9 cellular contexts compared by ENCODE assay signal in genomic region chr22:39243443-39244072, GRCh38. TPM values are rescaled to one million over a fixed set of nuclear protein-coding genes. Genes with fewer than 3 reads are reported as not detected.
A peak's percentile ranks its signal among the peaks of the same experiment; 100 is the strongest.
DNase-seq lines count a peak whose midpoint lies in the region; ATAC-seq, FAIRE-seq and TF ChIP-seq lines count a peak whose summit lies in the region.
"Had no signal": no experiment of that assay in that cellular context is flagged by ENCODE, and none has a peak within 500 bp of the region (broad histone marks: within the 10 kb centered on the region; RNA-seq: fewer than 3 reads in every experiment).

No MANE protein-coding gene starts in this region.

- H3K9me3 Mint-ChIP-seq in activated naive CD8-positive, alpha-beta T cell treated with anti-CD3 and anti-CD28 coated beads, Interleukin-2, amount 50 U/mL, for 24 hours: no peaks in the 10 kb centered on the region

- no peaks in the 10 kb centered on the region for H3K36me3 Mint-ChIP-seq in activated naive CD8-positive, alpha-beta T cell treated with anti-CD3 and anti-CD28 coated beads, Interleukin-2, amount 50 U/mL, for 24 hours (ENCODE audit: low read depth)

- peak overlapping the region; percentile 68 for H3K4me3 Mint-ChIP-seq in activated naive CD8-positive, alpha-beta T cell treated with anti-CD3 and anti-CD28 coated beads, Interleukin-2, amount 50 U/mL, for 24 hours

- H3K36me3 ChIP-seq in kidney (ENCODE audit: control insufficient read depth in 1 of 2, insufficient read depth in 2 of 2, low read length in 2 of 2) (no peaks in the 10 kb centered on the region), subcutaneous abdominal adipose tissue (ENCODE audit: control insufficient read depth in 5 of 5, insufficient read depth in 5 of 5, low read length in 5 of 5) (peaks cover 0 to 17% (median 0%) of the 10 kb centered on the region in 5 donors)

- H3K9me3 ChIP-seq in kidney (ENCODE audit: control insufficient read depth in 1 of 2, low read length in 2 of 2) (no peaks in the 10 kb centered on the region), subcutaneous abdominal adipose tissue (ENCODE audit: control insufficient read depth in 5 of 5, low read length in 5 of 5) (no peaks in the 10 kb centered on the region)

- intact Hi-C loops in kidney (cut with DNase I): no loop called here

- H3K27me3 Mint-ChIP-seq in activated naive CD8-positive, alpha-beta T cell treated with anti-CD3 and anti-CD28 coated beads, Interleukin-2, amount 50 U/mL, for 24 hours: peaks cover 46% of the 10 kb centered on the region

- peaks cover 40% of the 10 kb centered on the region for H3K4me1 Mint-ChIP-seq in activated naive CD8-positive, alpha-beta T cell treated with anti-CD3 and anti-CD28 coated beads, Interleukin-2, amount 50 U/mL, for 24 hours

- H3K4me1 ChIP-seq in kidney (ENCODE audit: control insufficient read depth in 1 of 2, insufficient read depth in 1 of 2, low read depth in 1 of 2, low read length in 2 of 2): peaks cover 7 to 35% of the 10 kb centered on the region in 2 donors
- H3K4me1 ChIP-seq in subcutaneous abdominal adipose tissue (ENCODE audit: control insufficient read depth in 5 of 5, insufficient read depth in 5 of 5, low read length in 5 of 5): peaks cover 0 to 64% (median 54%) of the 10 kb centered on the region in 5 donors

- peaks cover 8 to 38% (median 31%) of the 10 kb centered on the region in 5 donors for H3K27me3 ChIP-seq in subcutaneous abdominal adipose tissue (ENCODE audit: control insufficient read depth in 5 of 5, insufficient read depth in 4 of 5, low read length in 5 of 5)

- DNase-seq in NCI-H1105 treated with DMSO at 0.1 percent for 48 hours (lab: John Stamatoyannopoulos, UW): peak; percentile 5
- no peak for DNase-seq in NCI-H1105 (lab: John Stamatoyannopoulos, UW)
- DNase-seq in activated naive CD8-positive, alpha-beta T cell treated with anti-CD3 and anti-CD28 coated beads, Interleukin-2, amount 50 U/mL, for 24 hours: no peak
- DNase-seq in kidney: no peak
- no peak for DNase-seq in SK-N-DZ (ENCODE audit: low spot score)
- no peak for DNase-seq in SW 1271 (lab: John Stamatoyannopoulos, UW)
- DNase-seq: NCI-H1436 treated with DMSO at 0.1 percent for 48 hours had no signal

- no peak for ATAC-seq in activated naive CD8-positive, alpha-beta T cell treated with anti-CD3 and anti-CD28 coated beads, Interleukin-2, amount 50 U/mL, for 24 hours
- ATAC-seq in GM21576 (IDR thresholded peaks at IDR 0.05; ENCODE audit: unreplicated experiment): no peak

- TF ChIP-seq CTCF in kidney (IDR thresholded peaks at IDR 0.05; ENCODE audit: borderline replicate concordance, extremely low read depth, insufficient read depth): no peak

- H3K9ac ChIP-seq in kidney (ENCODE audit: low read length in 2 of 2) (peak overlapping the region; percentile 43 to 72), subcutaneous abdominal adipose tissue (ENCODE audit: low read length in 5 of 5) (peak overlapping the region in 3 of 5 donors; percentile 62 to 78 (median 69))

- no peak overlapping the region for H3K27ac Mint-ChIP-seq in activated naive CD8-positive, alpha-beta T cell treated with anti-CD3 and anti-CD28 coated beads, Interleukin-2, amount 50 U/mL, for 24 hours

- FAIRE-seq in kidney (lab: Jason Lieb, UNC): no peak

- peak overlapping the region; percentile 67 to 68 for H3K4me3 ChIP-seq in kidney (ENCODE audit: low read length in 2 of 2)
- peak overlapping the region in 4 of 5 donors; percentile 56 to 91 (median 75) for H3K4me3 ChIP-seq in subcutaneous abdominal adipose tissue (ENCODE audit: low read depth in 1 of 5, low read length in 5 of 5)

- H3K27ac ChIP-seq in kidney (ENCODE audit: low read depth in 2 of 2, low read length in 2 of 2): peak overlapping the region; percentile 82 to 88
- peak overlapping the region; percentile 72 for H3K27ac ChIP-seq in subcutaneous abdominal adipose tissue (ENCODE audit: low read depth, low read length)

RNA-seq across cellular contexts. Expression of gene PDGFB, which starts 1.2 kb away (rescaled TPM):
- 14.2 TPM for total RNA-seq in kidney
- polyA plus RNA-seq in kidney (ENCODE audit: insufficient read depth, low read depth, low replicate concordance): 10.4 TPM
- polyA plus RNA-seq in SK-N-DZ (2014; cell fraction: cytosol; rRNA removed): 0.20 and 0.42 TPM in 2 replicates
- 0.28 and 0.76 TPM in 2 replicates for polyA plus RNA-seq in SK-N-DZ (2014; cell fraction: nucleus; rRNA removed)
